In the genomic region with DNA sequence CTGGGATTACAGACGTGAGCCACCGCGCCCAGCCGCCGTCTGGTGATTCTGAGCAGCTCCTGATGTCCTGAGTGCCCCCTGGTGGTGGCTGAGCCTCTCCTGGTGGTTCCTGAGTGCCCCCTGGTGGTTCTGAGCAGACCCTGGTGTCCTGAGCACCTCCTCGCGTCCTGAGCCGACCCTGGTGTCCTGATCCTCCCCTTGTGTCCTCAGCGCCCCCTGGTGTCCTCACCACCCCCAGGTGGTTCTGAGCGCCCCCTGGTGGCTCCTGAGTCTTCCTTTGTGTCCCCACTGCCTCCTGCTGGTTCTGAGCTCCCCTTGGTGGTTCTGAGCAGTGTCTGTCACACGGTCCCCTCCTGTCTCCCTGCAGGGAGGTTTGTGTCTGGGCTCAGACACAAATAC, we compare ENCODE assay signal across 10 cellular contexts.
DNase-seq lines count a peak whose midpoint lies in the region; ATAC-seq, FAIRE-seq and TF ChIP-seq lines count a peak whose summit lies in the region.
"Had no signal": no experiment of that assay in that cellular context is flagged by ENCODE, and none has a peak within 500 bp of the region (broad histone marks: within the 10 kb centered on the region; RNA-seq: fewer than 3 reads in every experiment).

No MANE protein-coding gene starts in this region.

- H3K9me3 ChIP-seq in SU-DHL-6 (ENCODE audit: insufficient read depth, low read length): peaks cover 10% of the 10 kb centered on the region; the same call in 1 of the 2 replicates
- H3K9me3 ChIP-seq: SJSA1 had no signal

- peaks cover 14% of the 10 kb centered on the region for H3F3A ChIP-seq in SU-DHL-6 (ENCODE audit: insufficient read depth)

- no peak overlapping the region for H3K27ac ChIP-seq in SU-DHL-6 (ENCODE audit: low read depth, low read length)
- H3K27ac ChIP-seq: SJSA1 had no signal

- H3K4me3 ChIP-seq in SU-DHL-6 (ENCODE audit: insufficient read depth, low read length, poor library complexity, severe bottlenecking): no peak overlapping the region
- H3K4me3 ChIP-seq: lung, SJSA1 had no signal

- no peaks in the 10 kb centered on the region for H3K9me2 ChIP-seq in SU-DHL-6 (replicated peaks; ENCODE audit: insufficient read depth, low read length)

- H3K27me3 ChIP-seq in SU-DHL-6 (ENCODE audit: low read length): no peaks in the 10 kb centered on the region
- H3K27me3 ChIP-seq: SJSA1 had no signal

- peak; percentile 94 for TF ChIP-seq CTCF in SU-DHL-6 (IDR thresholded peaks at IDR 0.05; ENCODE audit: insufficient read depth, low read length, poor library complexity, severe bottlenecking)

- H4K20me1 ChIP-seq in SU-DHL-6 (ENCODE audit: low read depth, low read length): no peaks in the 10 kb centered on the region

- no peak for FAIRE-seq in HTR-8/SVneo (lab: Jason Lieb, UNC)

- no peak overlapping the region for H2AFZ ChIP-seq in SU-DHL-6 (ENCODE audit: low read depth, low read length, severe bottlenecking)

- peak; percentile 34 for DNase-seq in central memory CD4-positive, alpha-beta T cell
- peak; percentile 54 to 80 (median 68) for DNase-seq in stimulated activated CD4-positive, alpha-beta T cell treated with anti-CD3 and anti-CD28 coated beads, TNF-alpha, amount 100 ng/mL, for 48 hours (ENCODE audit: low read depth in 3 of 3)
- no peak for DNase-seq in HTR-8/SVneo (ENCODE audit: insufficient read length, low spot score)
- DNase-seq in NK-92 treated with Interleukin-12 subunit alpha and Interleukin-12 subunit beta, amount 100 ng/mL, for 24 hours (lab: John Stamatoyannopoulos, UW): no peak
- DNase-seq in KG1 (lab: John Stamatoyannopoulos, UW): no peak

- no peaks in the 10 kb centered on the region for H3K79me2 ChIP-seq in SU-DHL-6 (ENCODE audit: insufficient read depth, low read length)

- no peak overlapping the region for H3K4me2 ChIP-seq in SU-DHL-6 (ENCODE audit: low read depth, low read length, poor library complexity, severe bottlenecking)

- no peak overlapping the region for H3K9ac ChIP-seq in SU-DHL-6 (ENCODE audit: low read length)

- ATAC-seq in GM18498 (IDR thresholded peaks at IDR 0.05; ENCODE audit: unreplicated experiment): peak; percentile 61
- peak; percentile 58 for ATAC-seq in HG02840 (IDR thresholded peaks at IDR 0.05; ENCODE audit: low FRiP score, unreplicated experiment)

- no peaks in the 10 kb centered on the region for H3K36me3 ChIP-seq in SU-DHL-6 (ENCODE audit: low read length)
- H3K36me3 ChIP-seq: SJSA1 had no signal

Comparison
In these comparisons a context has a peak if more than half of its experiments do, and no peak if none do; other contexts are left out.
1. DNase-seq: peak in central memory CD4-positive, alpha-beta T cell (single experiment) and stimulated activated CD4-positive, alpha-beta T cell treated with anti-CD3 and anti-CD28 coated beads, TNF-alpha, amount 100 ng/mL, for 48 hours (3 of 3); none in HTR-8/SVneo (single experiment), NK-92 treated with Interleukin-12 subunit alpha and Interleukin-12 subunit beta, amount 100 ng/mL, for 24 hours (single experiment) and KG1 (single experiment).